Comparison of ENCODE assay signal across 9 cellular contexts in genomic region chrX:1536712-1537030, GRCh38. TPM values are rescaled to one million over a fixed set of nuclear protein-coding genes. Genes with fewer than 3 reads are reported as not detected.
DNase-seq lines count a peak whose midpoint lies in the region; ATAC-seq, FAIRE-seq and TF ChIP-seq lines count a peak whose summit lies in the region.
"Had no signal": no experiment of that assay in that cellular context is flagged by ENCODE, and none has a peak within 500 bp of the region (broad histone marks: within the 10 kb centered on the region; RNA-seq: fewer than 3 reads in every experiment).

No MANE protein-coding gene starts in this region.

- H3K4me3 Mint-ChIP-seq in T-helper 17 cell (peak overlapping the region; percentile 95), naive B cell (peak overlapping the region; percentile 93 to 100 (median 98))

- H3K27me3 Mint-ChIP-seq in T-helper 17 cell (no peaks in the 10 kb centered on the region), naive B cell (no peaks in the 10 kb centered on the region)

- no peaks in the 10 kb centered on the region for H3K9me3 ChIP-seq in T-helper 17 cell (ENCODE audit: control insufficient read depth, low read length, poor library complexity, severe bottlenecking)

- H3K27me3 ChIP-seq in GM06990 (replicated peaks; ENCODE audit: control insufficient read depth, insufficient read depth, low read length) = no peaks in the 10 kb centered on the region

- peaks cover 1% of the 10 kb centered on the region for H3K36me3 ChIP-seq in GM06990 (ENCODE audit: control insufficient read depth, insufficient read depth, low read length)

- no peak for FAIRE-seq in urothelium cell line (lab: Jason Lieb, UNC)

- ATAC-seq in HG02623 (IDR thresholded peaks at IDR 0.05; ENCODE audit: unreplicated experiment) (peak; percentile 1), T-helper 17 cell (peak; percentile 20), naive B cell (ENCODE audit: low read depth in 2 of 2) (peak; percentile 6 to 7), GM18520 (IDR thresholded peaks at IDR 0.05; ENCODE audit: unreplicated experiment) (no peak)

- peak overlapping the region; percentile 99 for H3K4me3 ChIP-seq in GM06990 (replicated peaks; ENCODE audit: low read depth, low read length)

- DNase-seq in GM06990 (ENCODE audit: extremely low read depth, insufficient read length) (no peak), T-helper 17 cell (no peak), naive B cell (no peak), mesenteric fat pad (ENCODE audit: low spot score) (no peak), urothelium cell line (ENCODE audit: low spot score) (no peak), EL (no peak)

- no peak for TF ChIP-seq CTCF in GM06990 (IDR thresholded peaks at IDR 0.05; ENCODE audit: insufficient read depth, low read length, poor library complexity, severe bottlenecking)

- H3K36me3 Mint-ChIP-seq in T-helper 17 cell (ENCODE audit: low read depth) (no peaks in the 10 kb centered on the region), naive B cell (no peaks in the 10 kb centered on the region)

- H3K27ac Mint-ChIP-seq in T-helper 17 cell (peak overlapping the region; percentile 99), naive B cell (peak overlapping the region; percentile 98 to 100 (median 99))

- no peaks in the 10 kb centered on the region for H3K9me3 Mint-ChIP-seq in naive B cell

- H3K4me1 Mint-ChIP-seq in T-helper 17 cell (peaks cover 19% of the 10 kb centered on the region), naive B cell (peaks cover 19 to 37% (median 20%) of the 10 kb centered on the region in 3 donors)

RNA-seq across cellular contexts. Expression of gene P2RY8, which starts 0.3 kb away (rescaled TPM):
- total RNA-seq in T-helper 17 cell (100 to 1,000 TPM; 131 to 141 TPM), mesenteric fat pad (2.5 TPM)
- polyA plus RNA-seq in naive B cell (ENCODE audit: low read depth in 6 of 6) = 100 to 1,000 TPM; 227 to 320 (median 275) TPM
- total RNA-seq: MCF 10A had no signal

RNA-seq across cellular contexts. Expression of gene AKAP17A, which starts 54.7 kb away (rescaled TPM):
- total RNA-seq in T-helper 17 cell (100 to 1,000 TPM in 1 of 2 donors, 10 to 100 TPM in 1; 98.7 to 102 TPM), mesenteric fat pad (31.4 TPM)
- 10 to 100 TPM; 14.2 to 69.9 (median 21.2) TPM for polyA plus RNA-seq in naive B cell (ENCODE audit: low read depth in 6 of 6)

Comparison
In these comparisons a context has a peak if more than half of its experiments do, and no peak if none do; other contexts are left out.
1. RNA of gene P2RY8, which starts 0.3 kb away (total RNA-seq): 131 to 141 TPM in T-helper 17 cell; 2.5 TPM in mesenteric fat pad (single experiment); every median in the first group is over 10 times any median in the second.